In the genomic region with DNA sequence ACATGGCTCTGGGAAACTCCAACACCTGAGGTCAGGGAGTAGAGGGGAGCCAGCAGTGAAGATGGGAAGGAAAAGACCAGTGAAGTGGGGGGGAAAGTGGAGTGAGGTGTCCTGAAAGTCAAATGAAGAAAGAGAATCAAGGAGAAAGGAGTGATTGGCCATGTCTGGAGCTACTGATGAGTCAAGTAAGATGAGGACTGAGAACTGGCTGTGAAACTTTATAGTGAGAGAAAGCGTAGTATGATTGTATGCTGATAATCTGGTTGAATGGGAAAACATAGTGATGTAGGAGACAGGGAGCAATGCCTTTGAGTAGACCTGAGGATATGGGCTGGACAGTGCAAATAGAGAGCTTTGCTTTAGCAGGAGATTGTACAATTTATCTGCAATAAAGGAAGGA, we compare ENCODE assay signal across 23 cellular contexts.
"Had no signal": no experiment of that assay in that cellular context is flagged by ENCODE, and none has a peak within 500 bp of the region (broad histone marks: within the 10 kb centered on the region; RNA-seq: fewer than 3 reads in every experiment).

No MANE protein-coding gene starts in this region.

- ATAC-seq: gastrocnemius medialis; left cardiac atrium; left lung; naive thymus-derived CD4-positive, alpha-beta T cell; stimulated activated naive CD8-positive, alpha-beta T cell treated with anti-CD3 and anti-CD28 coated beads, Interleukin-15, amount 100 ng/mL, for 72 hours had no signal

- H3K9me3 ChIP-seq: gastrocnemius medialis, left lung, prostate gland, right atrium auricular region, sigmoid colon, thyroid gland, vagina had no signal

- H3K4me3 ChIP-seq: gastrocnemius medialis, left lung, neural progenitor cell, prostate gland, right atrium auricular region, sigmoid colon, thyroid gland, vagina had no signal

- H3K27ac ChIP-seq: epithelial cell of prostate, gastrocnemius medialis, left lung, neural progenitor cell, prostate gland, right atrium auricular region, sigmoid colon, thyroid gland, vagina had no signal

- H3K4me1 ChIP-seq: gastrocnemius medialis, left lung, prostate gland, right atrium auricular region, thyroid gland, vagina had no signal

- H3K36me3 ChIP-seq: gastrocnemius medialis, left lung, neural progenitor cell, prostate gland, right atrium auricular region, sigmoid colon, thyroid gland, vagina had no signal

- H3K4me2 ChIP-seq: neural progenitor cell had no signal

- H3K27me3 ChIP-seq: gastrocnemius medialis, left lung, neural progenitor cell, right atrium auricular region, sigmoid colon, thyroid gland, vagina had no signal

- H3K4me3 Mint-ChIP-seq: dendritic cell treated with granulocyte-macrophage colony-stimulating factor and Interleukin-4, amounts not matched to agents 40 ng/mL and 50 ng/mL, for 4 days; endodermal cell; naive thymus-derived CD4-positive, alpha-beta T cell; nephron; neural progenitor cell; stimulated activated naive CD8-positive, alpha-beta T cell treated with anti-CD3 and anti-CD28 coated beads, Interleukin-15, amount 100 ng/mL, for 72 hours had no signal

- H3K27me3 Mint-ChIP-seq: dendritic cell treated with granulocyte-macrophage colony-stimulating factor and Interleukin-4, amounts not matched to agents 40 ng/mL and 50 ng/mL, for 4 days; naive thymus-derived CD4-positive, alpha-beta T cell; stimulated activated naive CD8-positive, alpha-beta T cell treated with anti-CD3 and anti-CD28 coated beads, Interleukin-15, amount 100 ng/mL, for 72 hours had no signal

- H3K9me3 Mint-ChIP-seq: dendritic cell treated with granulocyte-macrophage colony-stimulating factor and Interleukin-4, amounts not matched to agents 40 ng/mL and 50 ng/mL, for 4 days; neural progenitor cell; stimulated activated naive CD8-positive, alpha-beta T cell treated with anti-CD3 and anti-CD28 coated beads, Interleukin-15, amount 100 ng/mL, for 72 hours had no signal

- DNase-seq: effector CD8-positive, alpha-beta T cell; endodermal cell; gastrocnemius medialis; left cardiac atrium; left lung; mesendoderm; midbrain; naive thymus-derived CD4-positive, alpha-beta T cell; sigmoid colon; stimulated activated CD4-positive, alpha-beta T cell treated with anti-CD3 and anti-CD28 coated beads, Interleukin-15, amount 100 ng/mL, for 24 hours; stimulated activated CD4-positive, alpha-beta T cell treated with anti-CD3 and anti-CD28 coated beads, Interleukin-2, amount 100 ng/mL, for 48 hours; stimulated activated CD8-positive, alpha-beta memory T cell treated with anti-CD3 and anti-CD28 coated beads, Interleukin-4, amount 100 ng/mL, for 48 hours; stimulated activated naive CD4-positive, alpha-beta T cell; stimulated activated naive CD8-positive, alpha-beta T cell treated with anti-CD3 and anti-CD28 coated beads, Interleukin-15, amount 100 ng/mL, for 72 hours; thyroid gland; trophoblast cell had no signal

- H2AFZ ChIP-seq: neural progenitor cell had no signal

- H3K4me1 Mint-ChIP-seq: endodermal cell; naive thymus-derived CD4-positive, alpha-beta T cell; stimulated activated naive CD8-positive, alpha-beta T cell treated with anti-CD3 and anti-CD28 coated beads, Interleukin-15, amount 100 ng/mL, for 72 hours had no signal

- H3K36me3 Mint-ChIP-seq: neural progenitor cell had no signal

- H3K27ac Mint-ChIP-seq: dendritic cell treated with granulocyte-macrophage colony-stimulating factor and Interleukin-4, amounts not matched to agents 40 ng/mL and 50 ng/mL, for 4 days; endodermal cell; naive thymus-derived CD4-positive, alpha-beta T cell; nephron; neural progenitor cell; stimulated activated naive CD8-positive, alpha-beta T cell treated with anti-CD3 and anti-CD28 coated beads, Interleukin-15, amount 100 ng/mL, for 72 hours had no signal
